8 cellular contexts compared by ENCODE assay signal in genomic region chr3:121748638-121749275, GRCh38. TPM values are rescaled to one million over a fixed set of nuclear protein-coding genes. Genes with fewer than 3 reads are reported as not detected.
DNase-seq lines count a peak whose midpoint lies in the region; ATAC-seq and TF ChIP-seq lines count a peak whose summit lies in the region.

No MANE protein-coding gene starts in this region.

- peak; percentile 86 for DNase-seq in DMS 273 (lab: John Stamatoyannopoulos, UW; ENCODE audit: unreplicated experiment)
- no peak for DNase-seq in DMS 273 treated with DMSO at 0.1 percent for 48 hours (lab: John Stamatoyannopoulos, UW)
- DNase-seq in PC-3, result peak; percentile 61
- DNase-seq in epithelial cell of proximal tubule (ENCODE audit: low read depth), result no peak
- peak; percentile 72 for DNase-seq in myocyte (ENCODE audit: low read depth)
- DNase-seq in epidermal melanocyte (ENCODE audit: insufficient read length, low spot score), result no peak
- DNase-seq in NCI-H187 treated with DMSO at 0.1 percent for 48 hours (lab: John Stamatoyannopoulos, UW), result no peak

- H3K27me3 ChIP-seq in PC-3 (ENCODE audit: low read length), result no peaks in the 10 kb centered on the region

- H3F3A ChIP-seq in PC-3 (ENCODE audit: low read length, unreplicated experiment), result no peaks in the 10 kb centered on the region

- no TSS peak for BruUV-seq in PC-3 (replicated peaks; lab: Mats Ljungman, UMichigan)

- intact Hi-C loops in PC-3 (cut with micrococcal nuclease), result loop anchor here (1.0 to 10.0 kb wide), 5 partner anchors 40 to 510 kb away; partner anchors contain the start of genes EAF2 and IQCB1

- POLR2A ChIA-PET in PC-3 (lab: Charles Lee; ENCODE audit: unreplicated experiment), result interaction anchor here (0.5 to 0.6 kb wide), 3 partner anchors 73 to 220 kb away, joined by 3 to 4 read pairs (median 3); no protein-coding TSS in a partner anchor

- H3K9me3 ChIP-seq in PC-3 (ENCODE audit: low read length), result no peaks in the 10 kb centered on the region

- H3K9me2 ChIP-seq in PC-3 (replicated peaks; ENCODE audit: low read length), result no peaks in the 10 kb centered on the region

- peaks cover 19% of the 10 kb centered on the region for H3K4me1 ChIP-seq in PC-3 (ENCODE audit: insufficient read depth, low read length)

- H3K79me2 ChIP-seq in PC-3 (ENCODE audit: low read length), result peaks cover 54% of the 10 kb centered on the region

- TF ChIP-seq CTCF in PC-3 (conservative IDR thresholded peaks at IDR 0.05; ENCODE audit: low read depth, low read length), result no peak
- TF ChIP-seq CTCF in epithelial cell of proximal tubule (conservative IDR thresholded peaks at IDR 0.05; ENCODE audit: low read depth, low read length), result no peak

- H3K4me3 ChIP-seq in PC-3 (ENCODE audit: low read length) (peak overlapping the region; percentile 86), epithelial cell of proximal tubule (ENCODE audit: low read depth, low read length) (peak overlapping the region; percentile 88)

- CTCF ChIA-PET in PC-3 (lab: Charles Lee), result interaction anchor here (0.7 kb wide), 1 partner anchor 509 kb away, joined by 4 read pairs; no protein-coding TSS in a partner anchor

- no peaks in the 10 kb centered on the region for H3K36me3 ChIP-seq in PC-3 (ENCODE audit: low read depth, low read length)

- peak overlapping the region; percentile 57 for H3K27ac ChIP-seq in PC-3 (ENCODE audit: low read length)

- peaks cover 34% of the 10 kb centered on the region for H4K20me1 ChIP-seq in PC-3 (ENCODE audit: low read length)

- peak; percentile 26 for ATAC-seq in HG02588 (IDR thresholded peaks at IDR 0.05; ENCODE audit: unreplicated experiment)
- ATAC-seq in PC-3, result peak; percentile 40

- H3K9ac ChIP-seq in PC-3 (ENCODE audit: low read length), result peak overlapping the region; percentile 87

- peak overlapping the region; percentile 84 for H3K4me2 ChIP-seq in PC-3 (ENCODE audit: low read length)

- H2AFZ ChIP-seq in PC-3 (ENCODE audit: low read length), result peak overlapping the region; percentile 71

RNA-seq across cellular contexts. Expression of gene GOLGB1, which starts 0.8 kb away (rescaled TPM):
- total RNA-seq in PC-3 (2014; rRNA removed) (30.2 and 31.6 TPM in 2 replicates), epithelial cell of proximal tubule (10.5 and 20.7 TPM in 2 replicates), myocyte (47.5 and 48.1 TPM in 2 replicates)
- 13.2 TPM for polyA plus RNA-seq in myocyte (2012)

Comparison
In these comparisons a context has a peak if more than half of its experiments do, and no peak if none do; other contexts are left out.
1. DNase-seq: peak in DMS 273 (single experiment), PC-3 (single experiment) and myocyte (single experiment); none in DMS 273 treated with DMSO at 0.1 percent for 48 hours (single experiment), epithelial cell of proximal tubule (single experiment), epidermal melanocyte (single experiment) and NCI-H187 treated with DMSO at 0.1 percent for 48 hours (single experiment).